ENCODE assay signal across 14 cellular contexts in genomic region chr1:233268389-233269022, GRCh38.
"Had no signal": no experiment of that assay in that cellular context is flagged by ENCODE, and none has a peak within 500 bp of the region (broad histone marks: within the 10 kb centered on the region; RNA-seq: fewer than 3 reads in every experiment).

No MANE protein-coding gene starts in this region.

- H3K4me3 Mint-ChIP-seq: activated naive CD8-positive, alpha-beta T cell treated with anti-CD3 and anti-CD28 coated beads for 36 hours; nephron progenitor cell; T-helper 1 cell treated with Interleukin-12 subunit alpha and Interleukin-12 subunit beta and Interleukin-4 antibody, amounts not matched to agents 30 μg/mL and 1 μg/mL, for 36 hours had no signal

- DNase-seq: activated CD8-positive, alpha-beta memory T cell treated with anti-CD3 and anti-CD28 coated beads for 24 hours; activated effector memory CD4-positive, alpha-beta T cell treated with anti-CD3 and anti-CD28 coated beads, Interleukin-2, amount 50 U/mL, for 16 hours; activated naive CD8-positive, alpha-beta T cell treated with anti-CD3 and anti-CD28 coated beads for 36 hours; hippocampal formation; kidney glomerular epithelial cell; nephron progenitor cell; psoas muscle; spleen; stimulated activated CD4-positive, alpha-beta T cell treated with anti-CD3 and anti-CD28 coated beads, Interleukin-2, amount 100 ng/mL, for 24 hours; stimulated activated naive CD4-positive, alpha-beta T cell treated with Interleukin-2 at 50 U/mL for 16 hours; upper lobe of left lung had no signal

- ATAC-seq: psoas muscle, sciatic nerve had no signal

- H3K27ac Mint-ChIP-seq: activated naive CD8-positive, alpha-beta T cell treated with anti-CD3 and anti-CD28 coated beads for 36 hours; nephron progenitor cell; T-helper 1 cell treated with Interleukin-12 subunit alpha and Interleukin-12 subunit beta and Interleukin-4 antibody, amounts not matched to agents 30 μg/mL and 1 μg/mL, for 36 hours had no signal

- H3K27me3 Mint-ChIP-seq: activated naive CD8-positive, alpha-beta T cell treated with anti-CD3 and anti-CD28 coated beads for 36 hours had no signal

- FAIRE-seq: TTC549 had no signal

- H3K9me3 Mint-ChIP-seq: activated naive CD8-positive, alpha-beta T cell treated with anti-CD3 and anti-CD28 coated beads for 36 hours; nephron progenitor cell had no signal
